In genomic region chr7:129650056-129650758, GRCh38 we compare ENCODE assay signal across 1 cellular context.
TF ChIP-seq lines count a peak whose summit lies in the region.

No MANE protein-coding gene starts in this region.

TF ChIP-seq in GM23338, 12 proteins besides CTCF, POLR2A, EP300 and RAD21:
- TF ChIP-seq EZH2 (IDR thresholded peaks at IDR 0.05; ENCODE audit: low read depth, unreplicated experiment) (no peak), ZNF331 (CRISPR knock-in tag; IDR thresholded peaks at IDR 0.05; ENCODE audit: low read depth) (no peak)
- TF ChIP-seq, protein P1, sequence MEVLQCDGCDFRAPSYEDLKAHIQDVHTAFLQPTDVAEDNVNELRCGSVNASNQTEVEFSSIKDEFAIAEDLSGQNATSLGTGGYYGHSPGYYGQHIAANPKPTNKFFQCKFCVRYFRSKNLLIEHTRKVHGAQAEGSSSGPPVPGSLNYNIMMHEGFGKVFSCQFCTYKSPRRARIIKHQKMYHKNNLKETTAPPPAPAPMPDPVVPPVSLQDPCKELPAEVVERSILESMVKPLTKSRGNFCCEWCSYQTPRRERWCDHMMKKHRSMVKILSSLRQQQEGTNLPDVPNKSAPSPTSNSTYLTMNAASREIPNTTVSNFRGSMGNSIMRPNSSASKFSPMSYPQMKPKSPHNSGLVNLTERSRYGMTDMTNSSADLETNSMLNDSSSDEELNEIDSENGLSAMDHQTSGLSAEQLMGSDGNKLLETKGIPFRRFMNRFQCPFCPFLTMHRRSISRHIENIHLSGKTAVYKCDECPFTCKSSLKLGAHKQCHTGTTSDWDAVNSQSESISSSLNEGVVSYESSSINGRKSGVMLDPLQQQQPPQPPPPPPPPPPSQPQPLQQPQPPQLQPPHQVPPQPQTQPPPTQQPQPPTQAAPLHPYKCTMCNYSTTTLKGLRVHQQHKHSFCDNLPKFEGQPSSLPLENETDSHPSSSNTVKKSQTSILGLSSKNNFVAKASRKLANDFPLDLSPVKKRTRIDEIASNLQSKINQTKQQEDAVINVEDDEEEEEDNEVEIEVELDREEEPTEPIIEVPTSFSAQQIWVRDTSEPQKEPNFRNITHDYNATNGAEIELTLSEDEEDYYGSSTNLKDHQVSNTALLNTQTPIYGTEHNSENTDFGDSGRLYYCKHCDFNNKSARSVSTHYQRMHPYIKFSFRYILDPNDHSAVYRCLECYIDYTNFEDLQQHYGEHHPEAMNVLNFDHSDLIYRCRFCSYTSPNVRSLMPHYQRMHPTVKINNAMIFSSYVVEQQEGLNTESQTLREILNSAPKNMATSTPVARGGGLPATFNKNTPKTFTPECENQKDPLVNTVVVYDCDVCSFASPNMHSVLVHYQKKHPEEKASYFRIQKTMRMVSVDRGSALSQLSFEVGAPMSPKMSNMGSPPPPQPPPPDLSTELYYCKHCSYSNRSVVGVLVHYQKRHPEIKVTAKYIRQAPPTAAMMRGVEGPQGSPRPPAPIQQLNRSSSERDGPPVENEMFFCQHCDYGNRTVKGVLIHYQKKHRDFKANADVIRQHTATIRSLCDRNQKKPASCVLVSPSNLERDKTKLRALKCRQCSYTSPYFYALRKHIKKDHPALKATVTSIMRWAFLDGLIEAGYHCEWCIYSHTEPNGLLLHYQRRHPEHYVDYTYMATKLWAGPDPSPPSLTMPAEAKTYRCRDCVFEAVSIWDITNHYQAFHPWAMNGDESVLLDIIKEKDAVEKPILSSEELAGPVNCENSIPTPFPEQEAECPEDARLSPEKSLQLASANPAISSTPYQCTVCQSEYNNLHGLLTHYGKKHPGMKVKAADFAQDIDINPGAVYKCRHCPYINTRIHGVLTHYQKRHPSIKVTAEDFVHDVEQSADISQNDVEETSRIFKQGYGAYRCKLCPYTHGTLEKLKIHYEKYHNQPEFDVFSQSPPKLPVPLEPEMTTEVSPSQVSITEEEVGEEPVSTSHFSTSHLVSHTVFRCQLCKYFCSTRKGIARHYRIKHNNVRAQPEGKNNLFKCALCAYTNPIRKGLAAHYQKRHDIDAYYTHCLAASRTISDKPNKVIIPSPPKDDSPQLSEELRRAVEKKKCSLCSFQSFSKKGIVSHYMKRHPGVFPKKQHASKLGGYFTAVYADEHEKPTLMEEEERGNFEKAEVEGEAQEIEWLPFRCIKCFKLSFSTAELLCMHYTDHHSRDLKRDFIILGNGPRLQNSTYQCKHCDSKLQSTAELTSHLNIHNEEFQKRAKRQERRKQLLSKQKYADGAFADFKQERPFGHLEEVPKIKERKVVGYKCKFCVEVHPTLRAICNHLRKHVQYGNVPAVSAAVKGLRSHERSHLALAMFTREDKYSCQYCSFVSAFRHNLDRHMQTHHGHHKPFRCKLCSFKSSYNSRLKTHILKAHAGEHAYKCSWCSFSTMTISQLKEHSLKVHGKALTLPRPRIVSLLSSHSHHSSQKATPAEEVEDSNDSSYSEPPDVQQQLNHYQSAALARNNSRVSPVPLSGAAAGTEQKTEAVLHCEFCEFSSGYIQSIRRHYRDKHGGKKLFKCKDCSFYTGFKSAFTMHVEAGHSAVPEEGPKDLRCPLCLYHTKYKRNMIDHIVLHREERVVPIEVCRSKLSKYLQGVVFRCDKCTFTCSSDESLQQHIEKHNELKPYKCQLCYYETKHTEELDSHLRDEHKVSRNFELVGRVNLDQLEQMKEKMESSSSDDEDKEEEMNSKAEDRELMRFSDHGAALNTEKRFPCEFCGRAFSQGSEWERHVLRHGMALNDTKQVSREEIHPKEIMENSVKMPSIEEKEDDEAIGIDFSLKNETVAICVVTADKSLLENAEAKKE (CRISPR knock-in tag; IDR thresholded peaks at IDR 0.05), result no peak
TF ChIP-seq in GM23338: peak in this region for 0.
